17 cellular contexts compared by ENCODE assay signal in genomic region chr1:235817101-235817725, GRCh38. TPM values are rescaled to one million over a fixed set of nuclear protein-coding genes. Genes with fewer than 3 reads are reported as not detected.
DNase-seq lines count a peak whose midpoint lies in the region; ATAC-seq and TF ChIP-seq lines count a peak whose summit lies in the region.
"Had no signal": no experiment of that assay in that cellular context is flagged by ENCODE, and none has a peak within 500 bp of the region (broad histone marks: within the 10 kb centered on the region; RNA-seq: fewer than 3 reads in every experiment).

No MANE protein-coding gene starts in this region.

- no peaks in the 10 kb centered on the region for H3K9me3 Mint-ChIP-seq in natural killer cell
- H3K9me3 Mint-ChIP-seq: CD4-positive, CD25-positive, alpha-beta regulatory T cell had no signal

- DNase-seq in NCI-H526 (lab: John Stamatoyannopoulos, UW), result peak; percentile 1 to 2
- DNase-seq in NCI-H526 treated with DMSO at 0.1 percent for 48 hours (lab: John Stamatoyannopoulos, UW), result no peak
- DNase-seq in COLO668 (lab: John Stamatoyannopoulos, UW; ENCODE audit: unreplicated experiment), result peak; percentile 38
- peak; percentile 55 for DNase-seq in NCI-H774 (lab: John Stamatoyannopoulos, UW)
- no peak for DNase-seq in natural killer cell
- no peak for DNase-seq in UCSD-AML1 (lab: John Stamatoyannopoulos, UW; ENCODE audit: unreplicated experiment)
- DNase-seq in T-helper 1 cell, result no peak
- DNase-seq: CD4-positive, CD25-positive, alpha-beta regulatory T cell; GF-D8; KG1; NCI-H1048; NCI-H1694; NCI-H2227 treated with DMSO at 0.1 percent for 48 hours; NCI-H82; SIG-M5 had no signal

- no peak for TF ChIP-seq CTCF in natural killer cell (IDR thresholded peaks at IDR 0.05)

- H3K27me3 Mint-ChIP-seq in natural killer cell (ENCODE audit: low read depth in 2 of 2), result no peaks in the 10 kb centered on the region
- H3K27me3 Mint-ChIP-seq: CD4-positive, CD25-positive, alpha-beta regulatory T cell had no signal

- H3K4me1 Mint-ChIP-seq in natural killer cell, result peaks cover 13 to 27% of the 10 kb centered on the region in 2 donors

- H3K4me3 Mint-ChIP-seq in natural killer cell, result no peak overlapping the region
- H3K4me3 Mint-ChIP-seq: CD4-positive, CD25-positive, alpha-beta regulatory T cell had no signal

- ATAC-seq in natural killer cell, result no peak
- ATAC-seq: A549, Panc1 had no signal

- H3K36me3 Mint-ChIP-seq in natural killer cell, result no peaks in the 10 kb centered on the region

- peak overlapping the region; percentile 0 to 70 for H3K27ac Mint-ChIP-seq in natural killer cell

- intact Hi-C loops in natural killer cell (cut with micrococcal nuclease), result no loop called here

RNA-seq across cellular contexts. Expression of gene LYST, which starts 49.5 kb away (rescaled TPM):
- total RNA-seq in natural killer cell, result 100 to 1,000 TPM in 1 of 3 donors, 10 to 100 TPM in 2; 89.9 to 115 (median 93.6) TPM

Comparison
In these comparisons a context has a peak if more than half of its experiments do, and no peak if none do; other contexts are left out.
1. DNase-seq: peak in NCI-H526 (2 of 2), COLO668 (single experiment) and NCI-H774 (single experiment); none in NCI-H526 treated with DMSO at 0.1 percent for 48 hours (single experiment), natural killer cell (single experiment), UCSD-AML1 (single experiment) and T-helper 1 cell (0 of 5).